9 cellular contexts compared by ENCODE assay signal in genomic region chr15:78930577-78931388, GRCh38. TPM values are rescaled to one million over a fixed set of nuclear protein-coding genes. Genes with fewer than 3 reads are reported as not detected.
DNase-seq lines count a peak whose midpoint lies in the region; ATAC-seq and TF ChIP-seq lines count a peak whose summit lies in the region.
"Had no signal": no experiment of that assay in that cellular context is flagged by ENCODE, and none has a peak within 500 bp of the region (broad histone marks: within the 10 kb centered on the region; RNA-seq: fewer than 3 reads in every experiment).

No MANE protein-coding gene starts in this region.

- H3K27ac ChIP-seq in AG04450 (ENCODE audit: low read depth, low read length) (peak overlapping the region; percentile 65), liver (ENCODE audit: low read depth in 1 of 2, low read length in 2 of 2) (no peak overlapping the region)

- POLR2A ChIA-PET in AG04450 (lab: Yijun Ruan, JAX) = interaction anchor here (0.6 to 1.6 kb wide), 3 partner anchors 25 to 123 kb away, joined by 3 to 5 read pairs (median 4); no protein-coding TSS in a partner anchor

- H3K4me1 ChIP-seq in liver (ENCODE audit: control insufficient read depth in 4 of 4, insufficient read depth in 4 of 4, low read length in 3 of 4) = peaks cover 10 to 30% (median 21%) of the 10 kb centered on the region in 4 donors

- TF ChIP-seq CTCF in AG04450 (IDR thresholded peaks at IDR 0.05; ENCODE audit: low read depth, low read length) (no peak), liver (IDR thresholded peaks at IDR 0.05; ENCODE audit: low read depth, low read length, missing input control) (no peak)

- no peak overlapping the region for H3K9ac ChIP-seq in liver (ENCODE audit: low read depth in 1 of 2, low read length in 2 of 2)

- H3K27me3 ChIP-seq in AG04450 (ENCODE audit: control insufficient read depth, insufficient read depth, low read length) (peaks cover 7% of the 10 kb centered on the region), liver (ENCODE audit: control insufficient read depth in 4 of 4, insufficient read depth in 4 of 4, low read length in 3 of 4) (no peaks in the 10 kb centered on the region)

- H3K4me3 ChIP-seq in AG04450 (ENCODE audit: low read depth, low read length) (no peak overlapping the region), liver (ENCODE audit: low read depth in 1 of 3, low read length in 3 of 3) (no peak overlapping the region)

- CTCF ChIA-PET in AG04450 (lab: Charles Lee) = interaction anchor here (0.5 to 1.4 kb wide), 2 partner anchors 49 to 54 kb away, joined by 4 to 5 read pairs; no protein-coding TSS in a partner anchor

- peaks cover 7 to 45% (median 16%) of the 10 kb centered on the region in 4 donors for H3K36me3 ChIP-seq in liver (ENCODE audit: control insufficient read depth in 4 of 4, insufficient read depth in 3 of 4, low read depth in 1 of 4, low read length in 3 of 4)

- ATAC-seq in GM19324 (IDR thresholded peaks at IDR 0.05; ENCODE audit: low FRiP score, unreplicated experiment) = no peak

- 70% methylated on average over 11 of the region's 11 CpGs for WGBS in liver

- peak in 1 of 2 donors; percentile 20 for TF ChIP-seq RAD21 in liver (IDR thresholded peaks at IDR 0.05)

- DNase-seq in AG04450 (ENCODE audit: low read depth, low spot score) = peak; percentile 49
- peak; percentile 66 for DNase-seq in HK-2 (ENCODE audit: unreplicated experiment)
- DNase-seq in astrocyte of the hippocampus (ENCODE audit: low read depth, low spot score) = peak; percentile 94
- no peak for DNase-seq in SKM-1 treated with dmso at 0.1 percent for 144 hours (lab: John Stamatoyannopoulos, UW; ENCODE audit: unreplicated experiment)
- no peak for DNase-seq in 8988T
- DNase-seq in stimulated activated CD4-positive, alpha-beta T cell treated with anti-CD3 and anti-CD28 coated beads, Interleukin-2, amount 100 ng/mL, for 24 hours = no peak
- DNase-seq: naive thymus-derived CD8-positive, alpha-beta T cell had no signal

- H3K9me3 ChIP-seq in AG04450 (ENCODE audit: control insufficient read depth, insufficient read depth, low read length) (no peaks in the 10 kb centered on the region; the same call in 1 of the 2 replicates), liver (ENCODE audit: control insufficient read depth in 4 of 4, low read length in 3 of 4) (no peaks in the 10 kb centered on the region)

TF ChIP-seq in liver, 16 proteins besides CTCF, POLR2A, EP300 and RAD21:
- TF ChIP-seq ZBTB33 (IDR thresholded peaks at IDR 0.05) (no peak), JUND (IDR thresholded peaks at IDR 0.05) (peak in 1 of 2 donors; percentile 43), HNF4G (IDR thresholded peaks at IDR 0.05) (no peak), RXRA (IDR thresholded peaks at IDR 0.05) (peak; percentile 61 to 87), MAX (IDR thresholded peaks at IDR 0.05) (no peak), REST (IDR thresholded peaks at IDR 0.05) (no peak), YY1 (IDR thresholded peaks at IDR 0.05) (peak; percentile 48), HNF4A (conservative IDR thresholded peaks at IDR 0.05) (peak; percentile 16 to 56)
TF ChIP-seq in liver: peak in this region for 4.

RNA-seq across cellular contexts. Expression of gene CTSH, which starts 14.1 kb away (rescaled TPM):
- 4.8 and 5.6 TPM in 2 replicates for polyA plus RNA-seq in AG04450 (2011; rRNA removed)
- polyA minus RNA-seq in AG04450 (2011; rRNA and poly(A)+ RNA removed) = 2.0 and 2.9 TPM in 2 replicates
- total RNA-seq in liver = 10 to 100 TPM; 46.3 to 73.3 TPM
- 100 to 1,000 TPM; 118 to 162 TPM for polyA plus RNA-seq in liver

RNA-seq across cellular contexts. Expression of gene MORF4L1, which starts 58.1 kb away (rescaled TPM):
- 355 and 426 TPM in 2 replicates for polyA plus RNA-seq in AG04450 (2011; rRNA removed)
- 79.9 and 120 TPM in 2 replicates for polyA minus RNA-seq in AG04450 (2011; rRNA and poly(A)+ RNA removed)
- 100 to 1,000 TPM; 120 to 134 TPM for total RNA-seq in liver
- polyA plus RNA-seq in liver = 100 to 1,000 TPM in 1 of 2 donors, 10 to 100 TPM in 1; 67.5 to 127 TPM

Comparison
In these comparisons a context has a peak if more than half of its experiments do, and no peak if none do; other contexts are left out.
1. DNase-seq: peak in AG04450 (single experiment), HK-2 (single experiment) and astrocyte of the hippocampus (single experiment); none in SKM-1 treated with dmso at 0.1 percent for 144 hours (single experiment), 8988T (single experiment) and stimulated activated CD4-positive, alpha-beta T cell treated with anti-CD3 and anti-CD28 coated beads, Interleukin-2, amount 100 ng/mL, for 24 hours (0 of 2).
2. RNA of gene CTSH, which starts 14.1 kb away (polyA plus RNA-seq): 118 to 162 TPM in liver; 4.8 to 5.6 TPM in AG04450; every median in the first group is over 10 times any median in the second.